Comparison of ENCODE assay signal across 24 cellular contexts in genomic region chr1:81470250-81470649, GRCh38.
"Had no signal": no experiment of that assay in that cellular context is flagged by ENCODE, and none has a peak within 500 bp of the region (broad histone marks: within the 10 kb centered on the region; RNA-seq: fewer than 3 reads in every experiment).

No MANE protein-coding gene starts in this region.

- H3K9me3 ChIP-seq: gastroesophageal sphincter, right atrium auricular region, suprapubic skin, tibial artery, upper lobe of right lung had no signal

- DNase-seq: activated CD4-positive, alpha-beta T cell treated with anti-CD3 and anti-CD28 coated beads for 4 hours; activated CD4-positive, alpha-beta T cell treated with anti-CD3 and anti-CD28 coated beads, Interleukin-2, amount 50 U/mL, for 4 hours; activated CD8-positive, alpha-beta memory T cell treated with anti-CD3 and anti-CD28 coated beads for 24 hours; activated effector memory CD4-positive, alpha-beta T cell treated with anti-CD3 and anti-CD28 coated beads, Interleukin-2, amount 50 U/mL, for 16 hours; activated naive CD4-positive, alpha-beta T cell treated with anti-CD3 and anti-CD28 coated beads, Interleukin-2, amount 50 U/mL, for 16 hours; amygdala; caudate nucleus; cortex of kidney; effector memory CD8-positive, alpha-beta T cell; hypothalamus; immature natural killer cell; kidney; left colon; midbrain; naive thymus-derived CD4-positive, alpha-beta T cell; stimulated activated CD4-positive, alpha-beta T cell treated with anti-CD3 and anti-CD28 coated beads, Interleukin-15, amount 100 ng/mL, for 24 hours; stimulated activated CD4-positive, alpha-beta T cell treated with anti-CD3 and anti-CD28 coated beads, Interleukin-2, amount 100 ng/mL, for 24 hours; stimulated activated naive B cell treated with anti-CD40 and anti-IgM and Interleukin-4, amounts not matched to agents 10 μg/mL and 1 μg/mL and 100 μg/mL, for 72 hours; tibial artery; upper lobe of right lung had no signal

- H3K4me1 ChIP-seq: gastroesophageal sphincter, right atrium auricular region, suprapubic skin, tibial artery, upper lobe of right lung had no signal

- H3K4me3 ChIP-seq: gastroesophageal sphincter, right atrium auricular region, suprapubic skin, tibial artery, upper lobe of right lung had no signal

- H3K27ac ChIP-seq: gastroesophageal sphincter, right atrium auricular region, suprapubic skin, tibial artery, upper lobe of right lung, VCaP had no signal

- H3K27me3 ChIP-seq: gastroesophageal sphincter, right atrium auricular region, suprapubic skin, tibial artery, upper lobe of right lung had no signal

- H3K36me3 ChIP-seq: gastroesophageal sphincter, right atrium auricular region, suprapubic skin, tibial artery, upper lobe of right lung had no signal
